Comparison of ENCODE assay signal across 8 cellular contexts in genomic region chr18:47953471-47953931, GRCh38. TPM values are rescaled to one million over a fixed set of nuclear protein-coding genes. Genes with fewer than 3 reads are reported as not detected.
A peak's percentile ranks its signal among the peaks of the same experiment; 100 is the strongest.
DNase-seq lines count a peak whose midpoint lies in the region; ATAC-seq and TF ChIP-seq lines count a peak whose summit lies in the region.

No MANE protein-coding gene starts in this region.

- no peak overlapping the region for H3K4ac ChIP-seq in mesendoderm (ENCODE audit: low read depth, low read length)

- no peak for TF ChIP-seq POLR2A in body of pancreas (IDR thresholded peaks at IDR 0.05)

- no peak overlapping the region for H2BK120ac ChIP-seq in mesendoderm (ENCODE audit: low read depth, low read length)

- no peak overlapping the region for H2BK5ac ChIP-seq in mesendoderm (ENCODE audit: low read length)

- ATAC-seq in GM18502 (IDR thresholded peaks at IDR 0.05; ENCODE audit: poor library complexity, unreplicated experiment) (peak; percentile 81), HG03095 (IDR thresholded peaks at IDR 0.05; ENCODE audit: unreplicated experiment) (peak; percentile 68), body of pancreas (no peak), GM18868 (IDR thresholded peaks at IDR 0.05; ENCODE audit: unreplicated experiment) (no peak)

- H3K4me3 ChIP-seq in OCI-LY3 (ENCODE audit: low read length) (no peak overlapping the region), body of pancreas (no peak overlapping the region), mesendoderm (ENCODE audit: low read length) (no peak overlapping the region)

- no peak overlapping the region for H4K5ac ChIP-seq in mesendoderm (ENCODE audit: low read length)

- H2BK15ac ChIP-seq in mesendoderm (replicated peaks; ENCODE audit: low read depth) = no peak overlapping the region

- no peak for TF ChIP-seq CTCF in OCI-LY3 (IDR thresholded peaks at IDR 0.05; ENCODE audit: low read depth, low read length)
- no peak for TF ChIP-seq CTCF in body of pancreas (IDR thresholded peaks at IDR 0.05)

- H3K9ac ChIP-seq in OCI-LY3 (ENCODE audit: low read length) = no peak overlapping the region
- H3K9ac ChIP-seq in mesendoderm (ENCODE audit: low read length) = no peak overlapping the region

- H3K79me2 ChIP-seq in OCI-LY3 (ENCODE audit: low read length) (no peaks in the 10 kb centered on the region), mesendoderm (ENCODE audit: control insufficient read depth, insufficient read depth, low read length) (no peaks in the 10 kb centered on the region)

- H3K27me3 ChIP-seq in OCI-LY3 (ENCODE audit: low read depth, low read length) (peaks cover 56% of the 10 kb centered on the region), body of pancreas (no peaks in the 10 kb centered on the region), mesendoderm (ENCODE audit: insufficient read depth, low read length, poor library complexity) (no peaks in the 10 kb centered on the region)

- intact Hi-C loops in body of pancreas (cut with DNase I) = no loop called here

- H3K79me1 ChIP-seq in mesendoderm (ENCODE audit: low read length) = no peaks in the 10 kb centered on the region

- H3K36me3 ChIP-seq in OCI-LY3 (replicated peaks; ENCODE audit: low read depth, low read length) (no peaks in the 10 kb centered on the region), body of pancreas (replicated peaks in 1 of 2; ENCODE audit: insufficient read depth in 1 of 2, low read depth in 2 of 2) (no peaks in the 10 kb centered on the region), mesendoderm (ENCODE audit: control insufficient read depth, insufficient read depth, low read length) (no peaks in the 10 kb centered on the region)

- DNase-seq in AG20443 (ENCODE audit: low spot score) = peak; percentile 78
- DNase-seq in body of pancreas = peak in 3 of 4 donors; percentile 17 to 68 (median 42)
- DNase-seq in mesendoderm = peak; percentile 39
- DNase-seq in SW 1271 (lab: John Stamatoyannopoulos, UW) = no peak

- H3K56ac ChIP-seq in mesendoderm (ENCODE audit: low read length) = peak overlapping the region; percentile 34

- H3K4me2 ChIP-seq in OCI-LY3 (ENCODE audit: low read length) = peak overlapping the region; percentile 19; the same call in 1 of the 2 replicates
- H3K4me2 ChIP-seq in mesendoderm (ENCODE audit: low read length) = no peak overlapping the region

- no peaks in the 10 kb centered on the region for H3K9me3 ChIP-seq in OCI-LY3 (ENCODE audit: insufficient read depth, low read length)
- no peaks in the 10 kb centered on the region for H3K9me3 ChIP-seq in body of pancreas

- H4K8ac ChIP-seq in mesendoderm (ENCODE audit: low read depth, low read length) = no peak overlapping the region

- H3K4me1 ChIP-seq in OCI-LY3 (ENCODE audit: low read length) = peaks cover 8% of the 10 kb centered on the region
- no peaks in the 10 kb centered on the region for H3K4me1 ChIP-seq in body of pancreas
- H3K4me1 ChIP-seq in mesendoderm (ENCODE audit: control insufficient read depth, low read depth, low read length) = no peaks in the 10 kb centered on the region

- no peak overlapping the region for H2AFZ ChIP-seq in OCI-LY3 (ENCODE audit: low read depth, low read length)

- no peaks in the 10 kb centered on the region for H4K20me1 ChIP-seq in OCI-LY3 (ENCODE audit: insufficient read depth, low read length)

- WGBS in body of pancreas, 2 donors = 63 to 66% methylated on average over 6 of the region's 6 CpGs
- WGBS in mesendoderm (ENCODE audit: extremely low coverage, insufficient coverage, low lambda C conversion rate) = no CpG with 5 or more reads among the region's 6 CpGs

- no peak overlapping the region for H2AK5ac ChIP-seq in mesendoderm (ENCODE audit: low read length)

- H3K23ac ChIP-seq in mesendoderm (ENCODE audit: low read length) = no peak overlapping the region

- no peak overlapping the region for H3K18ac ChIP-seq in mesendoderm (ENCODE audit: low read length)

- H3K27ac ChIP-seq in OCI-LY3 (ENCODE audit: low read length) (no peak overlapping the region), body of pancreas (peak overlapping the region in 1 of 4 donors; percentile 6), mesendoderm (ENCODE audit: low read depth, low read length) (no peak overlapping the region)

RNA-seq across cellular contexts. Expression of gene SMAD2, which starts 23.0 kb away (rescaled TPM):
- total RNA-seq in body of pancreas = 10 to 100 TPM in 1 of 2 donors, 1 to 10 TPM in 1; 9.6 to 19.7 TPM
- polyA plus RNA-seq in mesendoderm (2013, experiment 1 of 2) = 51.5 TPM
- polyA plus RNA-seq in mesendoderm (2013, experiment 2 of 2) = 53.8 TPM

Comparison
In these comparisons a context has a peak if more than half of its experiments do, and no peak if none do; other contexts are left out.
1. DNase-seq: peak in AG20443 (single experiment), body of pancreas (3 of 4) and mesendoderm (single experiment); none in SW 1271 (0 of 2).
2. ATAC-seq: peak in GM18502 (single experiment) and HG03095 (single experiment); none in body of pancreas (single experiment) and GM18868 (single experiment).